Comparison of ENCODE assay signal across 9 cellular contexts in genomic region chr12:32312049-32312670, GRCh38.
DNase-seq lines count a peak whose midpoint lies in the region; ATAC-seq, FAIRE-seq and TF ChIP-seq lines count a peak whose summit lies in the region.
"Had no signal": no experiment of that assay in that cellular context is flagged by ENCODE, and none has a peak within 500 bp of the region (broad histone marks: within the 10 kb centered on the region; RNA-seq: fewer than 3 reads in every experiment).

No MANE protein-coding gene starts in this region.

- H3K36me3 ChIP-seq in pancreas, result no peaks in the 10 kb centered on the region
- H3K36me3 ChIP-seq: BLaER1 had no signal

- no peaks in the 10 kb centered on the region for H3K4me1 ChIP-seq in pancreas
- H3K4me1 ChIP-seq: BLaER1 had no signal

- H3K9me3 ChIP-seq in pancreas, result no peaks in the 10 kb centered on the region
- H3K9me3 ChIP-seq: BLaER1 had no signal

- TF ChIP-seq CTCF in pancreas (IDR thresholded peaks at IDR 0.05) (no peak), coronary artery (IDR thresholded peaks at IDR 0.05) (no peak)

- peak; percentile 32 for FAIRE-seq in pancreas (lab: Jason Lieb, UNC)

- peak in 3 of 4 donors; percentile 71 to 80 (median 75) for ATAC-seq in pancreas
- ATAC-seq in HG03571 (IDR thresholded peaks at IDR 0.05; ENCODE audit: unreplicated experiment), result no peak

- in situ Hi-C loops in SK-MEL-5 (cut with HindIII; ENCODE audit: low pct_unique_long_range_greater_than_20kb, low sequenced_read_pairs), result no loop called here

- H3K4me3 ChIP-seq in pancreas (no peak overlapping the region), coronary artery (no peak overlapping the region)
- H3K4me3 ChIP-seq: BLaER1 had no signal

- DNase-seq in NCI-H510A treated with DMSO at 0.1 percent for 48 hours (lab: John Stamatoyannopoulos, UW) (peak; percentile 33), NCI-H510A (lab: John Stamatoyannopoulos, UW) (no peak), NCI-H1048 (lab: John Stamatoyannopoulos, UW) (peak; percentile 26), SK-MEL-5 (ENCODE audit: low read depth, low spot score) (peak; percentile 74), fibroblast of gingiva (ENCODE audit: low read depth) (peak; percentile 56), pancreas (no peak), coronary artery (ENCODE audit: low spot score) (no peak)

- H3K27ac ChIP-seq in pancreas (no peak overlapping the region), coronary artery (no peak overlapping the region)
- H3K27ac ChIP-seq: BLaER1 had no signal

- H3K27me3 ChIP-seq in pancreas, result no peaks in the 10 kb centered on the region
- H3K27me3 ChIP-seq: BLaER1 had no signal

- intact Hi-C loops in pancreas (cut with DNase I), result no loop called here

- 94% methylated on average over 2 of the region's 2 CpGs for WGBS in pancreas, 2 donors

Comparison
In these comparisons a context has a peak if more than half of its experiments do, and no peak if none do; other contexts are left out.
1. DNase-seq: peak in NCI-H510A treated with DMSO at 0.1 percent for 48 hours (single experiment), NCI-H1048 (single experiment), SK-MEL-5 (single experiment) and fibroblast of gingiva (single experiment); none in NCI-H510A (single experiment), pancreas (0 of 6) and coronary artery (single experiment).